8 cellular contexts compared by ENCODE assay signal in the genomic region with DNA sequence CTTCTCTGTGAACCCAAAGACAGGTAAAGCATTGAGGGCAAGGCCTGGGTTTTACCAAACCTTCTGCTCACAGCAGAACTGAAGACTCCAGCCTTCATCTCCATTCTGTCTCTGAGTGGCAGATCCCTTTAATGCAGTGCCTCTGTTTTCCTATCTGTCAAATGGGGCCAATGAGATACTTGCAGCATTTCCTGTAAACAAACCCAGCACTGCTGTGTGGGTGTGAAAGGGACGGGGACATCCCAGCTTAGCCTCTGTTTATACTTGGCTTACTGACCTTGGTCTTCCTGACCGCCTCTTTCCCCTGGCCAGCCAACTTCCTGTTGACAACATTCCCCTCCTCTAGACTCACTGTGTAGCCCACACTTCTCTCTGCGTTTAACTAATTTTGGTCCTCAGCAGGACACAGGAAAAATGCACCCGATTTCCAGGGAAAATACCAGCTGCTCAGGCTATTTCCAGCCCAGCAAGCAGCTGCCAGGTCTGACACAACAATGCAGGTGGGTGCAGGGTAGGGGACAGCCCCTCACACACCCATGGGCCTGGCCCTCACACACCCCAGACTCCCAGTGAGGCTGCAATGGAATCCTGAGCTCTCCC.
DNase-seq lines count a peak whose midpoint lies in the region; ATAC-seq and TF ChIP-seq lines count a peak whose summit lies in the region.

No MANE protein-coding gene starts in this region.

- intact Hi-C loops in psoas muscle (cut with DNase I), result loop anchor here in 1 of 2 donors (5.0 kb wide), 1 partner anchor 108 kb away; a partner anchor contains a TSS

- H3K4me1 ChIP-seq in psoas muscle, result peaks cover 32% of the 10 kb centered on the region

- H3K27me3 ChIP-seq in psoas muscle (ENCODE audit: insufficient read depth in 3 of 3, low read length in 2 of 3), result no peaks in the 10 kb centered on the region

- H3K27ac ChIP-seq in psoas muscle, result peak overlapping the region; percentile 73

- DNase-seq in ELR (ENCODE audit: low read depth) (peak; percentile 74), UCSD-AML1 (lab: John Stamatoyannopoulos, UW; ENCODE audit: unreplicated experiment) (peak; percentile 43), fibroblast of villous mesenchyme (ENCODE audit: low read depth) (peak; percentile 80), psoas muscle (peak; percentile 55 to 76), NOMO-1 treated with DMSO at 0.1 percent for 48 hours (lab: John Stamatoyannopoulos, UW; ENCODE audit: unreplicated experiment) (no peak), DMS114 treated with DMSO at 0.1 percent for 48 hours (lab: John Stamatoyannopoulos, UW; ENCODE audit: unreplicated experiment) (no peak)

- 11 to 22% (median 22%) methylated on average over 4 of the region's 4 CpGs for WGBS in psoas muscle, 3 donors

- H3K36me3 ChIP-seq in psoas muscle (ENCODE audit: insufficient read depth in 1 of 2, low read depth in 1 of 2), result peaks cover 0 to 3% of the 10 kb centered on the region in 2 donors

- TF ChIP-seq CTCF in fibroblast of villous mesenchyme (IDR thresholded peaks at IDR 0.05; ENCODE audit: insufficient read depth, low read depth, low read length) (no peak), psoas muscle (IDR thresholded peaks at IDR 0.05) (no peak)

- ATAC-seq in psoas muscle (peak; percentile 80 to 88 (median 84)), GM18873 (IDR thresholded peaks at IDR 0.05; ENCODE audit: low FRiP score, unreplicated experiment) (no peak), HG03097 (IDR thresholded peaks at IDR 0.05; ENCODE audit: low FRiP score, unreplicated experiment) (no peak)

- no peaks in the 10 kb centered on the region for H3K9me3 ChIP-seq in psoas muscle

- H3K4me3 ChIP-seq in fibroblast of villous mesenchyme (ENCODE audit: low read depth, low read length), result no peak overlapping the region
- no peak overlapping the region for H3K4me3 ChIP-seq in psoas muscle

Comparison
In these comparisons a context has a peak if more than half of its experiments do, and no peak if none do; other contexts are left out.
1. DNase-seq: peak in ELR (single experiment), UCSD-AML1 (single experiment), fibroblast of villous mesenchyme (single experiment) and psoas muscle (2 of 2); none in NOMO-1 treated with DMSO at 0.1 percent for 48 hours (single experiment) and DMS114 treated with DMSO at 0.1 percent for 48 hours (single experiment).
2. ATAC-seq: peak in psoas muscle (4 of 4); none in GM18873 (single experiment) and HG03097 (single experiment).